14 cellular contexts compared by ENCODE assay signal in the genomic region with DNA sequence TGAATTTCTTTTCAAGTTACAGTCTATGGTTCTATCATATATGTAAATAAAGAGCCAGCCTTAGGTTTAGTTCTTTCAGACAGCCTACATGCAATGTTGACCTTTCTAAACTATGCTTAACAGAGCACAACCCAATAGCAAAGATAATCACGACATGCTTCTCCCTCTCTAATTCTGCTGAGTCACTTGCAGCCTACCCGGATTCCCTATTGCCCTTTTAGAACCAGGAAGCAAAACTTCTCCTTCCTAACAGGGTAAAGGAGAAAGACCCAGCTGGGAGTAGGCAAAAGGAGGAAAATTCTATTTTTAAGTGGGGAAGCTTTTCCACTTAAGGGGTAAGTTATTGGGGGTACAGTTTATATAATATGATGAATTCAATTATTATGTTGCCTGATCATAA.
DNase-seq lines count a peak whose midpoint lies in the region; ATAC-seq and TF ChIP-seq lines count a peak whose summit lies in the region.
"Had no signal": no experiment of that assay in that cellular context is flagged by ENCODE, and none has a peak within 500 bp of the region (broad histone marks: within the 10 kb centered on the region; RNA-seq: fewer than 3 reads in every experiment).

No MANE protein-coding gene starts in this region.

- CTCF ChIA-PET in PC-3 (lab: Charles Lee) (no interaction called here), T-cell (lab: Charles Lee) (no interaction called here)

- intact Hi-C loops in PC-3 (cut with micrococcal nuclease) = no loop called here

- DNase-seq in NCI-H2107 treated with DMSO at 0.1 percent for 48 hours (lab: John Stamatoyannopoulos, UW; ENCODE audit: unreplicated experiment) (peak; percentile 79), NCI-H2107 (lab: John Stamatoyannopoulos, UW) (no peak), PC-3 (peak; percentile 36), fibroblast of peridontal ligament (ENCODE audit: extremely low read depth) (peak; percentile 80), renal cortical epithelial cell (ENCODE audit: low read depth) (peak; percentile 84), NCI-H1105 (lab: John Stamatoyannopoulos, UW) (no peak), cerebellar cortex (ENCODE audit: low spot score) (no peak), T-cell (no peak)
- DNase-seq: activated effector memory CD4-positive, alpha-beta T cell treated with anti-CD3 and anti-CD28 coated beads, Interleukin-2, amount 50 U/mL, for 16 hours; AML-193; midbrain; NCI-H1694 treated with DMSO at 0.1 percent for 48 hours; stimulated activated naive CD4-positive, alpha-beta T cell treated with Interleukin-2 at 50 U/mL for 16 hours had no signal

- no peak for TF ChIP-seq CTCF in PC-3 (conservative IDR thresholded peaks at IDR 0.05; ENCODE audit: low read depth, low read length)

- peaks cover 17 to 20% of the 10 kb centered on the region in 2 donors for H3K27me3 Mint-ChIP-seq in T-cell

- H3K9me2 ChIP-seq in PC-3 (replicated peaks; ENCODE audit: low read length) = no peaks in the 10 kb centered on the region

- POLR2A ChIA-PET in PC-3 (lab: Charles Lee; ENCODE audit: unreplicated experiment) = no interaction called here
- POLR2A ChIA-PET in T-cell (lab: Charles Lee) = interaction anchor here in 1 of 2 donors (0.6 kb wide), 1 partner anchor 22 kb away, joined by 3 read pairs; no protein-coding TSS in a partner anchor

- H2AFZ ChIP-seq in PC-3 (ENCODE audit: low read length) = peak overlapping the region; percentile 80

- no peak overlapping the region for H3K4me3 Mint-ChIP-seq in T-cell

- H3K79me2 ChIP-seq in PC-3 (ENCODE audit: low read length) = no peaks in the 10 kb centered on the region

- 0 out of 2 replicates have a peak overlapping the region, but pooled peaks have one; percentile 4 for H3K9ac ChIP-seq in PC-3 (ENCODE audit: low read length)

- ATAC-seq in PC-3 (no peak), T-cell (replicated peaks in 1 of 4) (no peak)

- BruUV-seq in PC-3 (replicated peaks; lab: Mats Ljungman, UMichigan) = no TSS peak

- no peaks in the 10 kb centered on the region for H3K36me3 Mint-ChIP-seq in T-cell

- H3K4me3 ChIP-seq in PC-3 (ENCODE audit: low read length) = no peak overlapping the region

- no peaks in the 10 kb centered on the region for H3K4me1 Mint-ChIP-seq in T-cell

- peak overlapping the region; percentile 12; the same call in 1 of the 2 replicates for H3K27ac ChIP-seq in PC-3 (ENCODE audit: low read length)
- H3K27ac ChIP-seq: epithelial cell of prostate had no signal

- H3K9me3 Mint-ChIP-seq in T-cell = no peaks in the 10 kb centered on the region

- H3K4me1 ChIP-seq in PC-3 (ENCODE audit: insufficient read depth, low read length) = peaks cover 8% of the 10 kb centered on the region

- H3K27me3 ChIP-seq in PC-3 (ENCODE audit: low read length) = no peaks in the 10 kb centered on the region

- no peaks in the 10 kb centered on the region for H4K20me1 ChIP-seq in PC-3 (ENCODE audit: low read length)

- H3K27ac Mint-ChIP-seq in T-cell = no peak overlapping the region

- no peak overlapping the region for H3K4me2 ChIP-seq in PC-3 (ENCODE audit: low read length)

- H3F3A ChIP-seq in PC-3 (ENCODE audit: low read length, unreplicated experiment) = no peaks in the 10 kb centered on the region

- H3K36me3 ChIP-seq in PC-3 (ENCODE audit: low read depth, low read length) = no peaks in the 10 kb centered on the region

- no peaks in the 10 kb centered on the region for H3K9me3 ChIP-seq in PC-3 (ENCODE audit: low read length)

Comparison
In these comparisons a context has a peak if more than half of its experiments do, and no peak if none do; other contexts are left out.
1. DNase-seq: peak in NCI-H2107 treated with DMSO at 0.1 percent for 48 hours (single experiment), PC-3 (single experiment), fibroblast of peridontal ligament (single experiment) and renal cortical epithelial cell (single experiment); none in NCI-H2107 (single experiment), NCI-H1105 (single experiment), cerebellar cortex (single experiment) and T-cell (0 of 34).